Comparison of ENCODE assay signal across 8 cellular contexts in the genomic region with DNA sequence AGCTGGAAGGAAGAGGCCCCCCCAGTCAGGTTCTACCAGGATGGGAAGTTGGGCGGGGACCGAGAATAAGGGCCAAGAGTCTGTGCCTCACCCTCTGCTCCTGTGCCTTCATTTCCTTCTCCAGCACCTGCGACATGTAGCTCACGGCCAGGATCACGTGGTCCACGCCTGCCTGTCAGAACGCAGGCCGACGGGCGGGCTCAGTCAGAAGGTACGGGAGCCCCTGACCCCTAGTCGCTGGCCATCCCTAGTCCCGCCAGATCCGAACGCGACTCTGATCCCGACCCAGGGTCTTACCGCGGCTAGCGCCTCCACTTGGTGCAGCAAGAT. TPM values are rescaled to one million over a fixed set of nuclear protein-coding genes. Genes with fewer than 3 reads are reported as not detected.
A peak's percentile ranks its signal among the peaks of the same experiment; 100 is the strongest.
DNase-seq lines count a peak whose midpoint lies in the region; ATAC-seq, FAIRE-seq and TF ChIP-seq lines count a peak whose summit lies in the region.

No MANE protein-coding gene starts in this region.

- H3K27me3 ChIP-seq in CD8-positive, alpha-beta memory T cell (ENCODE audit: insufficient read depth, low read length, poor library complexity, severe bottlenecking) = no peaks in the 10 kb centered on the region
- H3K27me3 ChIP-seq in K562 (ENCODE audit: control insufficient read depth in 2 of 2, insufficient read depth in 2 of 2, low read length in 2 of 2) (no peaks in the 10 kb centered on the region), skeletal muscle tissue (ENCODE audit: control insufficient read depth in 3 of 3, insufficient read depth in 3 of 3, low read length in 3 of 3) (no peaks in the 10 kb centered on the region)

- H3K27me3 Mint-ChIP-seq in CD8-positive, alpha-beta memory T cell = peaks cover 0 to 2% of the 10 kb centered on the region in 2 donors

- peaks cover 30 to 52% (median 41%) of the 10 kb centered on the region in 3 donors for H3K4me1 Mint-ChIP-seq in CD8-positive, alpha-beta memory T cell

- TF ChIP-seq CTCF in K562 (IDR thresholded peaks at IDR 0.05 in 2 of 3, conservative IDR thresholded peaks at IDR 0.05 in 1 of 3; ENCODE audit: insufficient read depth in 2 of 3, low read depth in 1 of 3, low read length in 3 of 3) = no peak

- POLR2A ChIA-PET in CD8-positive, alpha-beta memory T cell (lab: Charles Lee) = no interaction called here
- POLR2A ChIA-PET in K562 (lab: Yijun Ruan, JAX) = interaction anchor here (0.6 to 1.4 kb wide), 7 partner anchors 8 to 538 kb away, joined by 3 to 6 read pairs (median 3); no protein-coding TSS in a partner anchor

- no peaks in the 10 kb centered on the region for H3K9me1 ChIP-seq in K562 (ENCODE audit: control insufficient read depth, insufficient read depth, low read length)

- TF ChIP-seq POLR2A in K562 (conservative IDR thresholded peaks at IDR 0.05) = no peak

- peaks cover 12% of the 10 kb centered on the region for H3K79me2 ChIP-seq in K562 (ENCODE audit: control insufficient read depth, insufficient read depth, low read length)

- H4K20me1 ChIP-seq in K562 (replicated peaks; ENCODE audit: control insufficient read depth, insufficient read depth, low read length) = 0 out of 2 replicates have a peak, but pooled peaks cover 3% of the 10 kb centered on the region

- peaks cover 21% of the 10 kb centered on the region for H3K4me1 ChIP-seq in CD8-positive, alpha-beta memory T cell (ENCODE audit: insufficient read depth, low read length)
- H3K4me1 ChIP-seq in K562 (replicated peaks in 1 of 2; ENCODE audit: control insufficient read depth in 2 of 2, insufficient read depth in 2 of 2, low read length in 2 of 2) = peaks cover 2 to 41% of the 10 kb centered on the region in 2 experiments; a peak in 4 of 5 replicates
- peaks cover 35 to 71% (median 51%) of the 10 kb centered on the region in 3 donors for H3K4me1 ChIP-seq in skeletal muscle tissue (ENCODE audit: control insufficient read depth in 3 of 3, insufficient read depth in 3 of 3, low read length in 3 of 3)

- peak overlapping the region; percentile 99 for H3K4me3 ChIP-seq in CD8-positive, alpha-beta memory T cell (ENCODE audit: low read length)
- H3K4me3 ChIP-seq in K562 = peak overlapping the region; percentile 99
- peak overlapping the region; percentile 86 for H3K4me3 ChIP-seq in iPS-18c (ENCODE audit: insufficient read depth, low read depth, low read length)
- peak overlapping the region; percentile 90 to 98 (median 96) for H3K4me3 ChIP-seq in skeletal muscle tissue (ENCODE audit: low read length in 3 of 3)

- H3K9me3 Mint-ChIP-seq in CD8-positive, alpha-beta memory T cell = no peaks in the 10 kb centered on the region

- peak overlapping the region; percentile 97 for H3K27ac ChIP-seq in CD8-positive, alpha-beta memory T cell (ENCODE audit: low read depth, low read length)
- H3K27ac ChIP-seq in K562 (ENCODE audit: extremely low read depth, low read depth, low read length) (peak overlapping the region; percentile 90), skeletal muscle tissue (ENCODE audit: low read depth, low read length) (peak overlapping the region; percentile 96)

- in situ Hi-C loops in K562 (cut with MboI) = no loop called here

- TF ChIP-seq EP300 in K562 (IDR thresholded peaks at IDR 0.05; ENCODE audit: low read length) = no peak

- BruUV-seq in K562 (replicated peaks; lab: Mats Ljungman, UMichigan) = TSS peak; percentile 56

- CTCF ChIA-PET in CD8-positive, alpha-beta memory T cell (lab: Charles Lee) = interaction anchor here (1.0 to 1.3 kb wide), 4 partner anchors 20 to 183 kb away, joined by 3 read pairs; no protein-coding TSS in a partner anchor
- CTCF ChIA-PET in K562 (lab: Yijun Ruan, JAX; ENCODE audit: low intra/inter-chr PET ratio) = no interaction called here

- H3K27ac Mint-ChIP-seq in CD8-positive, alpha-beta memory T cell = peak overlapping the region; percentile 92 to 99 (median 98)

- 0% methylated on average over 16 of the region's 20 CpGs for WGBS in K562 (ENCODE audit: insufficient coverage, low coverage, missing lambda C conversion rate)

- peak overlapping the region; percentile 91 to 96 (median 95) for H3K4me3 Mint-ChIP-seq in CD8-positive, alpha-beta memory T cell

- H3K9ac ChIP-seq in K562 (ENCODE audit: insufficient read depth in 1 of 2, low read depth in 2 of 2, low read length in 2 of 2) (peak overlapping the region; percentile 95 to 100), skeletal muscle tissue (ENCODE audit: low read depth in 1 of 3, low read length in 3 of 3) (peak overlapping the region; percentile 90 to 96 (median 96))

- peak overlapping the region; percentile 93 for H3K4me2 ChIP-seq in K562 (ENCODE audit: insufficient read depth, low read length)

- H3K9me3 ChIP-seq in CD8-positive, alpha-beta memory T cell (ENCODE audit: low read length) = no peaks in the 10 kb centered on the region
- H3K9me3 ChIP-seq in K562 (replicated peaks; ENCODE audit: control insufficient read depth, insufficient read depth, low read depth, low read length) = no peaks in the 10 kb centered on the region
- no peaks in the 10 kb centered on the region for H3K9me3 ChIP-seq in iPS-18c (ENCODE audit: control insufficient read depth, insufficient read depth, low read length)
- H3K9me3 ChIP-seq in skeletal muscle tissue (ENCODE audit: control insufficient read depth in 3 of 3, low read length in 3 of 3) = no peaks in the 10 kb centered on the region

- peak; percentile 51 for FAIRE-seq in K562 (lab: Jason Lieb, UNC)

- H3K36me3 Mint-ChIP-seq in CD8-positive, alpha-beta memory T cell = peaks cover 0 to 59% (median 0%) of the 10 kb centered on the region in 3 donors

- intact Hi-C loops in K562 (cut with micrococcal nuclease) = loop anchor here (5.0 kb wide), 1 partner anchor 114 kb away; no protein-coding TSS in a partner anchor

- peak; percentile 2 for ATAC-seq in HG03571 (IDR thresholded peaks at IDR 0.05; ENCODE audit: unreplicated experiment)
- peak; percentile 14 for ATAC-seq in K562
- ATAC-seq in HG02588 (IDR thresholded peaks at IDR 0.05; ENCODE audit: unreplicated experiment) = no peak
- ATAC-seq in GM21390 (IDR thresholded peaks at IDR 0.05; ENCODE audit: unreplicated experiment) = no peak

- peak overlapping the region; percentile 63 for H2AFZ ChIP-seq in K562 (ENCODE audit: low read depth, low read length)

- no peaks in the 10 kb centered on the region for H3K36me3 ChIP-seq in CD8-positive, alpha-beta memory T cell (ENCODE audit: insufficient read depth, low read length)
- H3K36me3 ChIP-seq in K562 (ENCODE audit: control insufficient read depth, insufficient read depth, low read length) = peaks cover 67% of the 10 kb centered on the region; the same call in 2 of the 3 replicates
- H3K36me3 ChIP-seq in skeletal muscle tissue (ENCODE audit: control insufficient read depth in 3 of 3, insufficient read depth in 3 of 3, low read length in 3 of 3) = peaks cover 51 to 57% (median 52%) of the 10 kb centered on the region in 3 donors

- peak; percentile 36 to 73 (median 51) for DNase-seq in CD8-positive, alpha-beta memory T cell
- DNase-seq in SW480 (ENCODE audit: low spot score) (peak; percentile 41), K562 (ENCODE audit: extremely low read depth in 1 of 4, low spot score in 3 of 4) (peak; percentile 38 to 63 (median 52))

- TF ChIP-seq RAD21 in K562 (CRISPR knock-in tag; conservative IDR thresholded peaks at IDR 0.05 in 1 of 2, IDR thresholded peaks at IDR 0.05 in 1 of 2) = no peak

RNA-seq across cellular contexts. Expression of gene GMPPB, which starts 0.5 kb away (rescaled TPM):
- 10 to 100 TPM; 52.6 to 53.8 TPM for total RNA-seq in CD8-positive, alpha-beta memory T cell
- 24.6 TPM for polyA plus RNA-seq in CD8-positive, alpha-beta memory T cell
- 23.6 and 70.2 TPM in 2 replicates for total RNA-seq in K562 (2011; cell fraction: chromatin; rRNA removed; ENCODE audit: low replicate concordance)
- 47.0 and 56.7 TPM in 2 replicates for total RNA-seq in K562 (2011; cell fraction: nucleolus; rRNA removed)
- 29.1 and 36.1 TPM in 2 replicates for total RNA-seq in K562 (2011; cell fraction: nucleoplasm; rRNA removed)
- total RNA-seq in K562 (2014; rRNA removed) = 11.0 and 18.0 TPM in 2 replicates
- 4.3 and 5.5 TPM in 2 replicates for total RNA-seq in K562 (2014; rRNA removed; fragmentation: Illumina TruSeq; extraction: Trizol)
- total RNA-seq in K562 (2015; rRNA removed; fragmentation: Illumina TruSeq; extraction: Trizol) = 8.8 and 9.2 TPM in 2 replicates
- 16.4 and 17.4 TPM in 2 replicates for total RNA-seq in K562 (2021)
- 8.1 and 10.3 TPM in 2 replicates for polyA plus RNA-seq in K562 (2011; rRNA removed)
- polyA plus RNA-seq in K562 (2011; cell fraction: cytosol; rRNA removed) = 8.4 and 10.6 TPM in 2 replicates
- 36.7 and 37.8 TPM in 2 replicates for polyA plus RNA-seq in K562 (2011; cell fraction: nucleus; rRNA removed)
- 11.6 and 18.7 TPM in 2 replicates for polyA plus RNA-seq in K562 (2012)
- 5.8 and 7.4 TPM in 2 replicates for polyA plus RNA-seq in K562 (2014; fragmentation: Illumina TruSeq; extraction: Trizol)
- polyA plus RNA-seq in K562 (2014; fragmentation: Nextera tagmentation; extraction: Ambion mirVana) = under 1 TPM; 0.53 to 0.92 TPM
- 11.3 and 13.3 TPM in 2 replicates for polyA plus RNA-seq in K562 (2014; rRNA removed)
- 7.8 and 8.5 TPM in 2 replicates for polyA minus RNA-seq in K562 (2011; rRNA and poly(A)+ RNA removed)
- 6.6 and 7.7 TPM in 2 replicates for polyA minus RNA-seq in K562 (2011; cell fraction: cytosol; rRNA and poly(A)+ RNA removed)
- 22.8 and 34.7 TPM in 2 replicates for polyA minus RNA-seq in K562 (2011; cell fraction: nucleus; rRNA and poly(A)+ RNA removed)
- 9.9 TPM for total RNA-seq in skeletal muscle tissue

RNA-seq across cellular contexts. Expression of gene AMIGO3, which starts 3.8 kb away (rescaled TPM):
- under 1 TPM; 0.15 to 0.31 TPM for total RNA-seq in CD8-positive, alpha-beta memory T cell
- polyA plus RNA-seq in CD8-positive, alpha-beta memory T cell = 1.5 TPM
- 5.9 TPM in 1 of 2 replicates, not detected in the other for total RNA-seq in K562 (2011; cell fraction: chromatin; rRNA removed; ENCODE audit: low replicate concordance)
- 5.9 and 8.8 TPM in 2 replicates for total RNA-seq in K562 (2011; cell fraction: nucleolus; rRNA removed)
- 0.51 TPM in 1 of 2 replicates, not detected in the other for total RNA-seq in K562 (2011; cell fraction: nucleoplasm; rRNA removed)
- total RNA-seq in K562 (2014; rRNA removed) (0.68 and 1.4 TPM in 2 replicates), K562 (2014; rRNA removed; fragmentation: Illumina TruSeq; extraction: Trizol) (not detected in 2 replicates), K562 (2015; rRNA removed; fragmentation: Illumina TruSeq; extraction: Trizol) (0.26 TPM in 1 of 2 replicates, not detected in the other), K562 (2021) (0.18 and 0.44 TPM in 2 replicates), skeletal muscle tissue (under 0.01 TPM)
- polyA plus RNA-seq in K562 (2011; rRNA removed) (0.13 and 0.41 TPM in 2 replicates), K562 (2014; fragmentation: Illumina TruSeq; extraction: Trizol) (0.18 TPM in 1 of 2 replicates, not detected in the other), K562 (2014; fragmentation: Nextera tagmentation; extraction: Ambion mirVana) (not detected), K562 (2014; rRNA removed) (2.0 and 2.8 TPM in 2 replicates)
- polyA plus RNA-seq in K562 (2011; cell fraction: cytosol; rRNA removed) = 3.1 TPM in 1 of 2 replicates, not detected in the other
- 2.6 and 8.7 TPM in 2 replicates for polyA plus RNA-seq in K562 (2011; cell fraction: nucleus; rRNA removed)
- polyA plus RNA-seq in K562 (2012) = 0.61 and 4.4 TPM in 2 replicates
- polyA minus RNA-seq in K562 (2011; rRNA and poly(A)+ RNA removed) = not detected in 2 replicates
- polyA minus RNA-seq in K562 (2011; cell fraction: cytosol; rRNA and poly(A)+ RNA removed) = 0.38 and 2.4 TPM in 2 replicates
- polyA minus RNA-seq in K562 (2011; cell fraction: nucleus; rRNA and poly(A)+ RNA removed) = 2.4 and 3.3 TPM in 2 replicates

RNA-seq across cellular contexts. Expression of gene RNF123, which starts 33.9 kb away (rescaled TPM):
- 10 to 100 TPM; 38.8 to 43.7 TPM for total RNA-seq in CD8-positive, alpha-beta memory T cell
- 20.7 TPM for polyA plus RNA-seq in CD8-positive, alpha-beta memory T cell
- 60.1 and 195 TPM in 2 replicates for total RNA-seq in K562 (2011; cell fraction: chromatin; rRNA removed; ENCODE audit: low replicate concordance)
- total RNA-seq in K562 (2011; cell fraction: nucleolus; rRNA removed) = 128 and 136 TPM in 2 replicates
- total RNA-seq in K562 (2011; cell fraction: nucleoplasm; rRNA removed) = 70.7 and 81.4 TPM in 2 replicates
- total RNA-seq in K562 (2014; rRNA removed) = 15.0 and 24.2 TPM in 2 replicates
- total RNA-seq in K562 (2014; rRNA removed; fragmentation: Illumina TruSeq; extraction: Trizol) = 12.5 and 17.5 TPM in 2 replicates
- 14.4 and 15.6 TPM in 2 replicates for total RNA-seq in K562 (2015; rRNA removed; fragmentation: Illumina TruSeq; extraction: Trizol)
- total RNA-seq in K562 (2021) = 44.6 and 53.1 TPM in 2 replicates
- polyA plus RNA-seq in K562 (2011; rRNA removed) = 30.4 and 48.7 TPM in 2 replicates
- 44.7 and 74.3 TPM in 2 replicates for polyA plus RNA-seq in K562 (2011; cell fraction: cytosol; rRNA removed)
- polyA plus RNA-seq in K562 (2011; cell fraction: nucleus; rRNA removed) = 195 and 281 TPM in 2 replicates
- 22.8 and 35.5 TPM in 2 replicates for polyA plus RNA-seq in K562 (2012)
- polyA plus RNA-seq in K562 (2014; fragmentation: Illumina TruSeq; extraction: Trizol) = 28.8 and 29.6 TPM in 2 replicates
- 1 to 10 TPM; 8.7 to 8.8 TPM for polyA plus RNA-seq in K562 (2014; fragmentation: Nextera tagmentation; extraction: Ambion mirVana)
- polyA plus RNA-seq in K562 (2014; rRNA removed) = 34.2 and 35.0 TPM in 2 replicates
- polyA minus RNA-seq in K562 (2011; rRNA and poly(A)+ RNA removed) = 22.1 and 29.0 TPM in 2 replicates
- 28.9 and 31.4 TPM in 2 replicates for polyA minus RNA-seq in K562 (2011; cell fraction: cytosol; rRNA and poly(A)+ RNA removed)
- polyA minus RNA-seq in K562 (2011; cell fraction: nucleus; rRNA and poly(A)+ RNA removed) = 45.0 and 58.2 TPM in 2 replicates
- total RNA-seq in skeletal muscle tissue = 31.3 TPM

RNA-seq across cellular contexts. Expression of gene MST1, which starts 34.0 kb away (rescaled TPM):
- 1 to 10 TPM; 6.0 to 8.5 TPM for total RNA-seq in CD8-positive, alpha-beta memory T cell
- 0.31 TPM for polyA plus RNA-seq in CD8-positive, alpha-beta memory T cell
- total RNA-seq in K562 (2011; cell fraction: chromatin; rRNA removed; ENCODE audit: low replicate concordance) = 3.9 and 10.8 TPM in 2 replicates
- total RNA-seq in K562 (2011; cell fraction: nucleolus; rRNA removed) = 8.2 and 12.5 TPM in 2 replicates
- total RNA-seq in K562 (2011; cell fraction: nucleoplasm; rRNA removed) = 5.0 and 5.1 TPM in 2 replicates
- total RNA-seq in K562 (2014; rRNA removed) = 0.23 and 0.57 TPM in 2 replicates
- total RNA-seq in K562 (2014; rRNA removed; fragmentation: Illumina TruSeq; extraction: Trizol) = 0.51 TPM in 1 of 2 replicates, not detected in the other
- 0.26 and 0.40 TPM in 2 replicates for total RNA-seq in K562 (2015; rRNA removed; fragmentation: Illumina TruSeq; extraction: Trizol)
- 1.2 and 1.4 TPM in 2 replicates for total RNA-seq in K562 (2021)
- polyA plus RNA-seq in K562 (2011; rRNA removed) = 1.3 and 4.3 TPM in 2 replicates
- 0.94 and 1.4 TPM in 2 replicates for polyA plus RNA-seq in K562 (2011; cell fraction: cytosol; rRNA removed)
- polyA plus RNA-seq in K562 (2011; cell fraction: nucleus; rRNA removed) = 35.5 and 64.0 TPM in 2 replicates
- 3.4 and 6.1 TPM in 2 replicates for polyA plus RNA-seq in K562 (2012)
- 0.30 and 1.1 TPM in 2 replicates for polyA plus RNA-seq in K562 (2014; fragmentation: Illumina TruSeq; extraction: Trizol)
- polyA plus RNA-seq in K562 (2014; fragmentation: Nextera tagmentation; extraction: Ambion mirVana) = under 1 TPM; 0.08 to 0.10 TPM
- polyA plus RNA-seq in K562 (2014; rRNA removed) = 1.8 and 5.0 TPM in 2 replicates
- polyA minus RNA-seq in K562 (2011; rRNA and poly(A)+ RNA removed) = 0.56 and 1.1 TPM in 2 replicates
- polyA minus RNA-seq in K562 (2011; cell fraction: cytosol; rRNA and poly(A)+ RNA removed) = 1.0 and 1.2 TPM in 2 replicates
- polyA minus RNA-seq in K562 (2011; cell fraction: nucleus; rRNA and poly(A)+ RNA removed) = 3.1 and 6.1 TPM in 2 replicates
- total RNA-seq in skeletal muscle tissue = 1.6 TPM

RNA-seq across cellular contexts. Expression of gene APEH, which starts 49.1 kb away (rescaled TPM):
- total RNA-seq in CD8-positive, alpha-beta memory T cell = 100 to 1,000 TPM; 190 to 194 TPM
- polyA plus RNA-seq in CD8-positive, alpha-beta memory T cell = 119 TPM
- total RNA-seq in K562 (2011; cell fraction: chromatin; rRNA removed; ENCODE audit: low replicate concordance) = 167 and 504 TPM in 2 replicates
- total RNA-seq in K562 (2011; cell fraction: nucleolus; rRNA removed) = 286 and 325 TPM in 2 replicates
- 167 and 176 TPM in 2 replicates for total RNA-seq in K562 (2011; cell fraction: nucleoplasm; rRNA removed)
- total RNA-seq in K562 (2014; rRNA removed) (142 and 162 TPM in 2 replicates), K562 (2014; rRNA removed; fragmentation: Illumina TruSeq; extraction: Trizol) (74.1 and 104 TPM in 2 replicates), K562 (2015; rRNA removed; fragmentation: Illumina TruSeq; extraction: Trizol) (126 and 127 TPM in 2 replicates), K562 (2021) (174 and 177 TPM in 2 replicates), skeletal muscle tissue (75.2 TPM)
- polyA plus RNA-seq in K562 (2011; rRNA removed) (116 and 117 TPM in 2 replicates), K562 (2014; fragmentation: Illumina TruSeq; extraction: Trizol) (120 and 130 TPM in 2 replicates), K562 (2014; fragmentation: Nextera tagmentation; extraction: Ambion mirVana) (10 to 100 TPM; 70.9 to 72.6 TPM), K562 (2014; rRNA removed) (111 and 122 TPM in 2 replicates)
- 143 and 217 TPM in 2 replicates for polyA plus RNA-seq in K562 (2011; cell fraction: cytosol; rRNA removed)
- polyA plus RNA-seq in K562 (2011; cell fraction: nucleus; rRNA removed) = 281 and 331 TPM in 2 replicates
- polyA plus RNA-seq in K562 (2012) = 148 and 159 TPM in 2 replicates
- 104 and 133 TPM in 2 replicates for polyA minus RNA-seq in K562 (2011; rRNA and poly(A)+ RNA removed)
- 123 and 130 TPM in 2 replicates for polyA minus RNA-seq in K562 (2011; cell fraction: cytosol; rRNA and poly(A)+ RNA removed)
- 142 and 151 TPM in 2 replicates for polyA minus RNA-seq in K562 (2011; cell fraction: nucleus; rRNA and poly(A)+ RNA removed)

Comparison
In these comparisons a context has a peak if more than half of its experiments do, and no peak if none do; other contexts are left out.
1. ATAC-seq: peak in HG03571 (single experiment) and K562 (single experiment); none in HG02588 (single experiment) and GM21390 (single experiment).
2. Peak in every context shown above with its lines, with median percentiles within 50 percentile points of each other: DNase-seq, H3K27ac ChIP-seq and H3K4me3 ChIP-seq.